ENCODE assay signal across 28 cellular contexts in the genomic region with DNA sequence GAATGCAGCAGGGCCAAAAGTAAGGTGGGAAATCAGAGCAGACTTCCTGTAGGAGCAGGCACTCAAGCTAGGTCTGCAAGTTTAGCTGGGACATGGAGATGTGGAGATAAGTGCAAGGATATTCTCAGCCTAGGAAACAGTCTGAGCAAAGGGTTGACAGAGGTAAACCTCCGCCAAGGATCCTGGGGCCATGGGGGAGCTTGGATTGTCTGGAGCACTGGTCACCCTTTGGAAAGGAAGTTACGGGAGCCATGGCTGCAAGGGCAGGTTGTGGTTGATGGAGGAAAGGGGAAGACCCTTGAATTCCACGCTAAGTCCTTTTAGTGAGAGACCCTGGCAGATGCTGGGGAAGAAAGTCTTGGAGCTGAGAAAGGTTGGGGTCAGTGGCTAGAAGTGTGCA.
"Had no signal": no experiment of that assay in that cellular context is flagged by ENCODE, and none has a peak within 500 bp of the region (broad histone marks: within the 10 kb centered on the region; RNA-seq: fewer than 3 reads in every experiment).

No MANE protein-coding gene starts in this region.

- DNase-seq: dermis blood vessel endothelial cell; effector memory CD8-positive, alpha-beta T cell; hypothalamus; immature natural killer cell; mucosa of descending colon; naive B cell; right cardiac atrium; sigmoid colon; stimulated activated CD4-positive, alpha-beta T cell treated with anti-CD3 and anti-CD28 coated beads, Interleukin-2, amount 100 ng/mL, for 24 hours; stimulated activated CD4-positive, alpha-beta T cell treated with anti-CD3 and anti-CD28 coated beads, Interleukin-4, amount 100 ng/mL, for 24 hours; stimulated activated naive CD8-positive, alpha-beta T cell treated with anti-CD3 and anti-CD28 coated beads, Interleukin-15, Interleukin-2, amounts not matched to agents 100 U/mL and 50 U/mL, for 24 hours; substantia nigra; testis; tibial artery; upper lobe of left lung had no signal

- FAIRE-seq: colon, frontal cortex, keratinocyte, urothelium cell line had no signal

- ATAC-seq: effector memory CD8-positive, alpha-beta T cell; mucosa of descending colon; natural killer cell treated with Interleukin-12 subunit alpha and Interleukin-12 subunit beta and Interleukin-15 and Interleukin-18, amount 100 ng/mL, for 72 hours; right cardiac atrium; stimulated activated memory B cell treated with anti-CD40 and anti-IgM and Interleukin-4, amounts not matched to agents 10 μg/mL and 1 μg/mL and 100 μg/mL, for 72 hours; stimulated activated naive CD8-positive, alpha-beta T cell treated with anti-CD3 and anti-CD28 coated beads, Interleukin-15, Interleukin-2, amounts not matched to agents 100 U/mL and 50 U/mL, for 24 hours had no signal

- H3K9ac ChIP-seq: parathyroid adenoma had no signal

- H3K9me3 ChIP-seq: mucosa of descending colon, neutrophil, prostate gland, sigmoid colon, testis, tibial artery, upper lobe of left lung had no signal

- H3K4me3 ChIP-seq: lung, mucosa of descending colon, prostate gland, sigmoid colon, testis, tibial artery, upper lobe of left lung had no signal

- H3K4me1 ChIP-seq: parathyroid adenoma, prostate gland, sigmoid colon, testis, tibial artery, upper lobe of left lung had no signal

- H3K27ac ChIP-seq: neutrophil, parathyroid adenoma, prostate gland, sigmoid colon, testis, tibial artery, upper lobe of left lung had no signal

- H3K36me3 ChIP-seq: neutrophil, prostate gland, sigmoid colon, tibial artery, upper lobe of left lung had no signal

- H3K4me1 Mint-ChIP-seq: immature natural killer cell; memory B cell; naive B cell; neural crest cell; stimulated activated memory B cell treated with anti-CD40 and anti-IgM and Interleukin-4, amounts not matched to agents 10 μg/mL and 1 μg/mL and 100 μg/mL, for 72 hours had no signal

- H3K36me3 Mint-ChIP-seq: immature natural killer cell; memory B cell; mesothelial cell of epicardium; natural killer cell treated with Interleukin-12 subunit alpha and Interleukin-12 subunit beta and Interleukin-15 and Interleukin-18, amount 100 ng/mL, for 72 hours; stimulated activated memory B cell treated with anti-CD40 and anti-IgM and Interleukin-4, amounts not matched to agents 10 μg/mL and 1 μg/mL and 100 μg/mL, for 72 hours had no signal

- H3K27me3 ChIP-seq: testis, upper lobe of left lung had no signal

- H3K4me3 Mint-ChIP-seq: effector memory CD8-positive, alpha-beta T cell; immature natural killer cell; memory B cell; mesothelial cell of epicardium; naive B cell; natural killer cell treated with Interleukin-12 subunit alpha and Interleukin-12 subunit beta and Interleukin-15 and Interleukin-18, amount 100 ng/mL, for 72 hours; neural crest cell; stimulated activated memory B cell treated with anti-CD40 and anti-IgM and Interleukin-4, amounts not matched to agents 10 μg/mL and 1 μg/mL and 100 μg/mL, for 72 hours had no signal

- H3K27ac Mint-ChIP-seq: effector memory CD8-positive, alpha-beta T cell; immature natural killer cell; memory B cell; mesothelial cell of epicardium; naive B cell; natural killer cell treated with Interleukin-12 subunit alpha and Interleukin-12 subunit beta and Interleukin-15 and Interleukin-18, amount 100 ng/mL, for 72 hours; stimulated activated memory B cell treated with anti-CD40 and anti-IgM and Interleukin-4, amounts not matched to agents 10 μg/mL and 1 μg/mL and 100 μg/mL, for 72 hours had no signal
